Comparison of ENCODE assay signal across 8 cellular contexts in genomic region chr5:119743927-119744326, GRCh38.
A peak's percentile ranks its signal among the peaks of the same experiment; 100 is the strongest.
DNase-seq lines count a peak whose midpoint lies in the region; ATAC-seq and TF ChIP-seq lines count a peak whose summit lies in the region.

No MANE protein-coding gene starts in this region.

- no peak overlapping the region for H3K4me3 Mint-ChIP-seq in osteocyte (ENCODE audit: unreplicated experiment)

- H3K27me3 Mint-ChIP-seq in osteocyte (ENCODE audit: unreplicated experiment) = no peaks in the 10 kb centered on the region

- peak; percentile 42 for TF ChIP-seq CTCF in osteocyte (IDR thresholded peaks at IDR 0.05)

- H3K36me3 Mint-ChIP-seq in osteocyte (ENCODE audit: unreplicated experiment) = no peaks in the 10 kb centered on the region

- no peaks in the 10 kb centered on the region for H3K4me1 Mint-ChIP-seq in osteocyte (ENCODE audit: unreplicated experiment)

- H3K9me3 Mint-ChIP-seq in osteocyte (ENCODE audit: unreplicated experiment) = peaks cover 3% of the 10 kb centered on the region

- H3K27ac Mint-ChIP-seq in osteocyte (ENCODE audit: unreplicated experiment) = no peak overlapping the region

- DNase-seq in DMS 273 (lab: John Stamatoyannopoulos, UW; ENCODE audit: unreplicated experiment) = peak; percentile 70
- peak; percentile 34 for DNase-seq in NCI-H1048 (lab: John Stamatoyannopoulos, UW)
- DNase-seq in cerebellar cortex (ENCODE audit: low spot score) = peak; percentile 39
- no peak for DNase-seq in osteocyte (ENCODE audit: extremely low spot score, unreplicated experiment)
- DNase-seq in islet precursor cell = no peak

- peak; percentile 89 for ATAC-seq in GM18861 (IDR thresholded peaks at IDR 0.05; ENCODE audit: unreplicated experiment)
- ATAC-seq in HG02870 (IDR thresholded peaks at IDR 0.05; ENCODE audit: unreplicated experiment) = peak; percentile 86
- no peak for ATAC-seq in activated CD4-positive, CD25-positive, alpha-beta regulatory T cell treated with anti-CD3 and anti-CD28 coated beads, Interleukin-2, amount 50 U/mL, for 24 hours

Comparison
In these comparisons a context has a peak if more than half of its experiments do, and no peak if none do; other contexts are left out.
1. DNase-seq: peak in DMS 273 (single experiment), NCI-H1048 (single experiment) and cerebellar cortex (single experiment); none in osteocyte (single experiment) and islet precursor cell (single experiment).
2. ATAC-seq: peak in GM18861 (single experiment) and HG02870 (single experiment); none in activated CD4-positive, CD25-positive, alpha-beta regulatory T cell treated with anti-CD3 and anti-CD28 coated beads, Interleukin-2, amount 50 U/mL, for 24 hours (0 of 2).